Comparison of ENCODE assay signal across 23 cellular contexts in genomic region chr2:212908031-212908430, GRCh38.
"Had no signal": no experiment of that assay in that cellular context is flagged by ENCODE, and none has a peak within 500 bp of the region (broad histone marks: within the 10 kb centered on the region; RNA-seq: fewer than 3 reads in every experiment).

No MANE protein-coding gene starts in this region.

- H3K27me3 Mint-ChIP-seq: naive B cell; stimulated activated memory B cell treated with anti-CD40 and anti-IgM and Interleukin-4, amounts not matched to agents 10 μg/mL and 1 μg/mL and 100 μg/mL, for 72 hours; stimulated activated naive CD8-positive, alpha-beta T cell treated with anti-CD3 and anti-CD28 coated beads, Interleukin-15, amount 100 ng/mL, for 72 hours had no signal

- H3K4me1 ChIP-seq: colonic mucosa, gastroesophageal sphincter, lower lobe of right lung, psoas muscle, right lobe of liver, spleen had no signal

- DNase-seq: colonic mucosa; dermis blood vessel endothelial cell; erythroblast; foreskin fibroblast; glutamatergic neuron; left ventricle myocardium inferior; lower lobe of right lung; mesenchymal stem cell; naive B cell; nephron progenitor cell; psoas muscle; retina; right lobe of liver; spleen; stimulated activated CD4-positive, alpha-beta T cell treated with anti-CD3 and anti-CD28 coated beads, Interleukin-15, amount 100 ng/mL, for 24 hours; stimulated activated CD4-positive, alpha-beta T cell treated with anti-CD3 and anti-CD28 coated beads, Interleukin-1b, Interleukin-23, amount 100 ng/mL, for 48 hours; stimulated activated CD4-positive, alpha-beta T cell treated with anti-CD3 and anti-CD28 coated beads, Interleukin-4, amount 100 ng/mL, for 24 hours; stimulated activated naive CD8-positive, alpha-beta T cell treated with anti-CD3 and anti-CD28 coated beads, Interleukin-15, amount 100 ng/mL, for 72 hours; transverse colon had no signal

- H3K4me3 ChIP-seq: colonic mucosa, gastroesophageal sphincter, left ventricle myocardium inferior, lower lobe of right lung, psoas muscle, right lobe of liver, spleen, thoracic aorta, transverse colon had no signal

- H3K9me3 Mint-ChIP-seq: nephron progenitor cell; stimulated activated memory B cell treated with anti-CD40 and anti-IgM and Interleukin-4, amounts not matched to agents 10 μg/mL and 1 μg/mL and 100 μg/mL, for 72 hours had no signal

- H3K9me3 ChIP-seq: colonic mucosa, gastroesophageal sphincter, left ventricle myocardium inferior, lower lobe of right lung, neutrophil, psoas muscle, right lobe of liver, thoracic aorta, transverse colon had no signal

- H3K27me3 ChIP-seq: colonic mucosa, gastroesophageal sphincter, neutrophil, right lobe of liver, spleen, transverse colon had no signal

- H3K36me3 ChIP-seq: colonic mucosa, gastroesophageal sphincter, left ventricle myocardium inferior, lower lobe of right lung, neutrophil, right lobe of liver, spleen, thoracic aorta, transverse colon had no signal

- H3K27ac ChIP-seq: colonic mucosa, gastroesophageal sphincter, left ventricle myocardium inferior, lower lobe of right lung, neutrophil, psoas muscle, right lobe of liver, spleen, thoracic aorta, transverse colon had no signal

- ATAC-seq: gastroesophageal sphincter; psoas muscle; right lobe of liver; stimulated activated memory B cell treated with anti-CD40 and anti-IgM and Interleukin-4, amounts not matched to agents 10 μg/mL and 1 μg/mL and 100 μg/mL, for 72 hours; stimulated activated naive CD8-positive, alpha-beta T cell treated with anti-CD3 and anti-CD28 coated beads, Interleukin-15, amount 100 ng/mL, for 72 hours had no signal

- H3K4me3 Mint-ChIP-seq: naive B cell; nephron progenitor cell; stimulated activated memory B cell treated with anti-CD40 and anti-IgM and Interleukin-4, amounts not matched to agents 10 μg/mL and 1 μg/mL and 100 μg/mL, for 72 hours; stimulated activated naive CD8-positive, alpha-beta T cell treated with anti-CD3 and anti-CD28 coated beads, Interleukin-15, amount 100 ng/mL, for 72 hours had no signal

- H3K36me3 Mint-ChIP-seq: naive B cell; stimulated activated memory B cell treated with anti-CD40 and anti-IgM and Interleukin-4, amounts not matched to agents 10 μg/mL and 1 μg/mL and 100 μg/mL, for 72 hours had no signal

- H3K27ac Mint-ChIP-seq: naive B cell; nephron progenitor cell; stimulated activated memory B cell treated with anti-CD40 and anti-IgM and Interleukin-4, amounts not matched to agents 10 μg/mL and 1 μg/mL and 100 μg/mL, for 72 hours; stimulated activated naive CD8-positive, alpha-beta T cell treated with anti-CD3 and anti-CD28 coated beads, Interleukin-15, amount 100 ng/mL, for 72 hours had no signal
